6 cellular contexts compared by ENCODE assay signal in the genomic region with DNA sequence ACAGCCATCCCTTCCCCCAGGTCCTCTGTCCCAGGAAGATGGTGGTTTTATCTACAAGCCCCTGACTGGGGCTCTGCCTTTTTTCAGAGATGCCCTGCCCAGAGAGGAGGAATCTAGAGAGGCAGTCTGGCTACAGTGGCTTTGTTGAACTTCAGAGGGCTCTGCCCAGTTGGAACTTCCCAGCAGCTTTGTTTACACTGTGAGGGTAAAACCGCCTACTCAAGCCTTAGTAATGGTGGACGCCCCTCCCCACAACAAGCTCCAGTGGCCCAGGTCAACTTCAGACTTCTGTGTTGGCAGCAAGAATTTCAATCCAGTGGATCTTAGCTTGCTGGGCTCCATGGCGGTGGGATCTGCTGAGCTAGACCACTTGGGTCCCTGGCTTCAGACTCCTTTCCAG. TPM values are rescaled to one million over a fixed set of nuclear protein-coding genes. Genes with fewer than 3 reads are reported as not detected.
A peak's percentile ranks its signal among the peaks of the same experiment; 100 is the strongest.
DNase-seq lines count a peak whose midpoint lies in the region.
"Not testable (repeated sequence)": the region's sequence is repeated elsewhere in the genome, so short reads cannot be mapped to it uniquely, and the experiment has no call there.

No MANE protein-coding gene starts in this region.

- H2AFZ ChIP-seq in mesenchymal stem cell (ENCODE audit: low read depth, low read length): not testable (repeated sequence)

- H3K18ac ChIP-seq in mesenchymal stem cell (ENCODE audit: low read depth in 1 of 2, low read length in 2 of 2): not testable (repeated sequence)

- not testable (repeated sequence) for H2AK5ac ChIP-seq in mesenchymal stem cell (ENCODE audit: low read length, severe bottlenecking)

- H3K4me1 ChIP-seq in mesenchymal stem cell (ENCODE audit: control insufficient read depth, insufficient read depth, low read depth, low read length): not testable (repeated sequence)

- H2BK5ac ChIP-seq in mesenchymal stem cell (ENCODE audit: low read depth, low read length, poor library complexity, severe bottlenecking): not testable (repeated sequence)

- H2BK15ac ChIP-seq in mesenchymal stem cell (ENCODE audit: low read depth, poor library complexity, severe bottlenecking): peak overlapping the region; percentile 23

- not testable (repeated sequence) for H2BK12ac ChIP-seq in mesenchymal stem cell (ENCODE audit: low read length in 2 of 2)

- WGBS in mesenchymal stem cell: 77% methylated on average over 3 of the region's 3 CpGs

- not testable (repeated sequence) for H3K4me3 ChIP-seq in MG63; mesenchymal stem cell (ENCODE audit: insufficient read depth in 1 of 2, low read depth in 1 of 2, low read length in 2 of 2)

- H2BK120ac ChIP-seq in mesenchymal stem cell (ENCODE audit: low read depth, low read length): not testable (repeated sequence)

- DNase-seq in ELF-1 (ENCODE audit: low read depth, low spot score): peak; percentile 23
- DNase-seq in HT-29 (ENCODE audit: low spot score): peak; percentile 32
- peak; percentile 41 for DNase-seq in MG63
- DNase-seq in NCI-H748 (lab: John Stamatoyannopoulos, UW; ENCODE audit: unreplicated experiment): peak; percentile 9
- peak; percentile 7 for DNase-seq in iris pigment epithelial cell (ENCODE audit: low read depth)
- DNase-seq in mesenchymal stem cell: peak; percentile 23

- not testable (repeated sequence) for H3K79me1 ChIP-seq in mesenchymal stem cell (replicated peaks; ENCODE audit: low read length, poor library complexity, severe bottlenecking)

- H4K8ac ChIP-seq in mesenchymal stem cell (ENCODE audit: low read length): not testable (repeated sequence)

- not testable (repeated sequence) for H4K91ac ChIP-seq in mesenchymal stem cell (ENCODE audit: low read length)

- H3K27me3 ChIP-seq in MG63; mesenchymal stem cell (ENCODE audit: control insufficient read depth in 1 of 2, insufficient read depth in 1 of 2, low read length in 2 of 2): not testable (repeated sequence)

- H3K14ac ChIP-seq in mesenchymal stem cell (ENCODE audit: low read length in 2 of 2): not testable (repeated sequence)

- not testable (repeated sequence) for H3K4ac ChIP-seq in mesenchymal stem cell (ENCODE audit: low read depth in 1 of 2, low read length in 2 of 2)

- not testable (repeated sequence) for H3K23ac ChIP-seq in mesenchymal stem cell (ENCODE audit: low read length in 2 of 2)

- not testable (repeated sequence) for H3K4me2 ChIP-seq in mesenchymal stem cell (ENCODE audit: low read length, poor library complexity, severe bottlenecking)

- H3K36me3 ChIP-seq in MG63; mesenchymal stem cell (ENCODE audit: control insufficient read depth in 1 of 2, insufficient read depth in 2 of 2, low read depth in 1 of 2, low read length in 2 of 2): not testable (repeated sequence)

- H3K9me3 ChIP-seq in MG63: peaks cover 13% of the 10 kb centered on the region
- H3K9me3 ChIP-seq in mesenchymal stem cell (ENCODE audit: control insufficient read depth, low read length): not testable (repeated sequence)

- H3K27ac ChIP-seq in mesenchymal stem cell (ENCODE audit: low read length, poor library complexity, severe bottlenecking): not testable (repeated sequence)

- H3K9ac ChIP-seq in mesenchymal stem cell (ENCODE audit: low read length): not testable (repeated sequence)

RNA-seq across cellular contexts. Expression of gene NREP, which starts 40.2 kb away (rescaled TPM):
- 0.97 and 3.5 TPM in 2 replicates for total RNA-seq in HT-29 (2014; rRNA removed; shearing (Covaris generic))
- total RNA-seq in MG63 (2014; rRNA removed; shearing (Covaris generic); ENCODE audit: low replicate concordance): 92.2 and 116 TPM in 2 replicates
- polyA plus RNA-seq in mesenchymal stem cell (2013, experiment 1 of 2): 303 TPM
- polyA plus RNA-seq in mesenchymal stem cell (2013, experiment 2 of 2): 305 TPM

Comparison
In these comparisons a context has a peak if more than half of its experiments do, and no peak if none do; other contexts are left out.
1. RNA of gene NREP, which starts 40.2 kb away (total RNA-seq): 92.2 to 116 TPM in MG63; 0.97 to 3.5 TPM in HT-29; every median in the first group is over 10 times any median in the second.
2. Peak in every context shown above with its lines, with median percentiles within 50 percentile points of each other: DNase-seq.